In genomic region chr18:9319333-9319732, GRCh38 we compare ENCODE assay signal across 1 cellular context.
TF ChIP-seq lines count a peak whose summit lies in the region.

No MANE protein-coding gene starts in this region.

TF ChIP-seq in K562, 482 proteins besides CTCF, POLR2A, EP300 and RAD21 (continued from another document and continues in another):
- TF ChIP-seq BDP1 (IDR thresholded peaks at IDR 0.05; ENCODE audit: insufficient read depth, insufficient read length) = no peak
- TF ChIP-seq SMARCB1 (IDR thresholded peaks at IDR 0.05; ENCODE audit: insufficient read length, low read depth) = no peak
- TF ChIP-seq JUND (IDR thresholded peaks at IDR 0.05; ENCODE audit: borderline replicate concordance, low read depth, low read length) = no peak
- no peak for TF ChIP-seq JUND (tag; IDR thresholded peaks at IDR 0.05; ENCODE audit: borderline replicate concordance, low read depth, low read length)
- TF ChIP-seq ZNF436 (CRISPR knock-in tag; IDR thresholded peaks at IDR 0.05) = no peak
- no peak for TF ChIP-seq BRF2 (IDR thresholded peaks at IDR 0.05; ENCODE audit: borderline replicate concordance, insufficient read depth, insufficient read length)
- TF ChIP-seq ATF7 (IDR thresholded peaks at IDR 0.05) = no peak
- peak in 1 of 2 experiments; percentile 90; a peak in 2 of 4 replicates for TF ChIP-seq RCOR1 (IDR thresholded peaks at IDR 0.05; ENCODE audit: borderline replicate concordance in 1 of 2, low read depth in 2 of 2, low read length in 2 of 2)
- no peak; the same call in 1 of the 2 replicates for TF ChIP-seq MTA2 (IDR thresholded peaks at IDR 0.05; ENCODE audit: low read depth)
- no peak for TF ChIP-seq E2F6 (IDR thresholded peaks at IDR 0.05; ENCODE audit: borderline replicate concordance in 1 of 2, extremely low read depth in 1 of 2, insufficient read depth in 1 of 2, insufficient read length in 1 of 2, low read depth in 1 of 2, low read length in 1 of 2, poor library complexity in 1 of 2, severe bottlenecking in 1 of 2)
- TF ChIP-seq BRD4 (IDR thresholded peaks at IDR 0.05) = no peak
- no peak for TF ChIP-seq PTTG1 (tag; IDR thresholded peaks at IDR 0.05; ENCODE audit: low read depth)
- no peak for TF ChIP-seq ETS1 (conservative IDR thresholded peaks at IDR 0.05; ENCODE audit: control insufficient read depth, low read depth, low read length)
- TF ChIP-seq FOXM1 (IDR thresholded peaks at IDR 0.05; ENCODE audit: low read depth) = 0 out of 2 replicates have a peak, but pooled peaks have one; percentile 20
- no peak for TF ChIP-seq FOXM1 (CRISPR knock-in tag; IDR thresholded peaks at IDR 0.05; ENCODE audit: low read depth)
- no peak for TF ChIP-seq ZBTB33 (CRISPR knock-in tag; IDR thresholded peaks at IDR 0.05)
- TF ChIP-seq NR4A1 (CRISPR knock-in tag; IDR thresholded peaks at IDR 0.05) = no peak
- TF ChIP-seq NR4A1 (tag; IDR thresholded peaks at IDR 0.05) = no peak
- TF ChIP-seq TFAM (CRISPR knock-in tag; conservative IDR thresholded peaks at IDR 0.05) = no peak
- no peak for TF ChIP-seq ZNF239 (CRISPR knock-in tag; IDR thresholded peaks at IDR 0.05)
- no peak for TF ChIP-seq VEZF1 (CRISPR knock-in tag; IDR thresholded peaks at IDR 0.05)
- TF ChIP-seq HDAC1 (IDR thresholded peaks at IDR 0.05) = 0 out of 4 replicates have a peak, but pooled peaks of 1 of the 2 experiments have one; percentile 27
- TF ChIP-seq BCL6 (CRISPR knock-in tag; IDR thresholded peaks at IDR 0.05) = no peak
- TF ChIP-seq PPARD (CRISPR knock-in tag; IDR thresholded peaks at IDR 0.05) = no peak
- peak; percentile 73 for TF ChIP-seq ARID1B (IDR thresholded peaks at IDR 0.05)
- TF ChIP-seq ZNF407 (IDR thresholded peaks at IDR 0.05; ENCODE audit: low read depth) = no peak
- 0 out of 2 replicates have a peak, but pooled peaks have one; percentile 24 for TF ChIP-seq ZNF584 (CRISPR knock-in tag; IDR thresholded peaks at IDR 0.05; ENCODE audit: low read depth)
- no peak for TF ChIP-seq ZNF134 (CRISPR knock-in tag; conservative IDR thresholded peaks at IDR 0.05)
- no peak for TF ChIP-seq STAT6 (CRISPR knock-in tag; IDR thresholded peaks at IDR 0.05)
- no peak for TF ChIP-seq ZNF41 (CRISPR knock-in tag; conservative IDR thresholded peaks at IDR 0.05)
- TF ChIP-seq NCOR1 (IDR thresholded peaks at IDR 0.05) = peak; percentile 51
- TF ChIP-seq TEAD4 (IDR thresholded peaks at IDR 0.05; ENCODE audit: low read length) = peak; percentile 76
- TF ChIP-seq TEAD4 (CRISPR knock-in tag; IDR thresholded peaks at IDR 0.05; ENCODE audit: borderline replicate concordance) = no peak
- no peak for TF ChIP-seq CBX3 (IDR thresholded peaks at IDR 0.05; ENCODE audit: borderline replicate concordance in 1 of 2, low read length in 2 of 2)
- TF ChIP-seq HDAC2 (IDR thresholded peaks at IDR 0.05) = peak; percentile 61; the same call in 1 of the 2 replicates
- no peak for TF ChIP-seq ZKSCAN8 (CRISPR knock-in tag; IDR thresholded peaks at IDR 0.05)
- no peak for TF ChIP-seq ERF (CRISPR knock-in tag; IDR thresholded peaks at IDR 0.05)
- TF ChIP-seq NFIC (IDR thresholded peaks at IDR 0.05) = no peak
- TF ChIP-seq CBFA2T2 (conservative IDR thresholded peaks at IDR 0.05) = peak; percentile 51
- no peak for TF ChIP-seq DACH1 (IDR thresholded peaks at IDR 0.05; ENCODE audit: partially characterized antibody)
- no peak for TF ChIP-seq NR3C1 (CRISPR knock-in tag; IDR thresholded peaks at IDR 0.05)
- no peak for TF ChIP-seq SIN3A (IDR thresholded peaks at IDR 0.05; ENCODE audit: borderline replicate concordance in 2 of 2, control insufficient read depth in 1 of 2, low read depth in 2 of 2, low read length in 2 of 2)
- no peak for TF ChIP-seq NR2C2 (CRISPR knock-in tag; IDR thresholded peaks at IDR 0.05)
- no peak for TF ChIP-seq NR2C2 (tag; IDR thresholded peaks at IDR 0.05)
- TF ChIP-seq DDX20 (tag; IDR thresholded peaks at IDR 0.05; ENCODE audit: low read depth) = no peak
- no peak for TF ChIP-seq XRCC4 (IDR thresholded peaks at IDR 0.05; ENCODE audit: extremely low read depth, insufficient read depth, insufficient read length)
- peak; percentile 60; the same call in 1 of the 2 replicates for TF ChIP-seq ZNF24 (IDR thresholded peaks at IDR 0.05)
- TF ChIP-seq USF2 (CRISPR knock-in tag; IDR thresholded peaks at IDR 0.05) = no peak
- TF ChIP-seq MECOM (CRISPR knock-in tag; IDR thresholded peaks at IDR 0.05) = no peak
- TF ChIP-seq TRIM24 (IDR thresholded peaks at IDR 0.05) = no peak
- TF ChIP-seq HOXB6 (CRISPR knock-in tag; IDR thresholded peaks at IDR 0.05; ENCODE audit: borderline replicate concordance) = no peak
- peak; percentile 62 to 75 for TF ChIP-seq KDM1A (IDR thresholded peaks at IDR 0.05)
